8 cellular contexts compared by ENCODE assay signal in genomic region chr1:112698366-112699310, GRCh38. TPM values are rescaled to one million over a fixed set of nuclear protein-coding genes. Genes with fewer than 3 reads are reported as not detected.
A peak's percentile ranks its signal among the peaks of the same experiment; 100 is the strongest.
DNase-seq lines count a peak whose midpoint lies in the region; ATAC-seq and TF ChIP-seq lines count a peak whose summit lies in the region.

No MANE protein-coding gene starts in this region.

- H3K27me3 ChIP-seq in neuronal stem cell (ENCODE audit: control insufficient read depth in 3 of 3, insufficient read depth in 3 of 3, low read depth in 1 of 3, low read length in 3 of 3) (no peaks in the 10 kb centered on the region), WERI-Rb-1 (ENCODE audit: insufficient read depth, low read depth, severe bottlenecking) (no peaks in the 10 kb centered on the region)

- H3K27ac ChIP-seq in neuronal stem cell (replicated peaks; ENCODE audit: low read length), result no peak overlapping the region
- H3K27ac ChIP-seq in WERI-Rb-1, result no peak overlapping the region

- no peak overlapping the region for H2BK5ac ChIP-seq in neuronal stem cell (ENCODE audit: low read length)

- no peak overlapping the region for H2AFZ ChIP-seq in neuronal stem cell (ENCODE audit: low read length)

- no peak for ATAC-seq in HG03460 (IDR thresholded peaks at IDR 0.05; ENCODE audit: unreplicated experiment)

- no peak overlapping the region for H3K14ac ChIP-seq in neuronal stem cell (ENCODE audit: low read length)

- no peak overlapping the region for H3K4me3 ChIP-seq in neuronal stem cell (ENCODE audit: low read length in 2 of 2)
- H3K4me3 ChIP-seq in WERI-Rb-1 (ENCODE audit: low read depth, low read length), result no peak overlapping the region

- no peak overlapping the region for H2BK15ac ChIP-seq in neuronal stem cell (ENCODE audit: low read length)

- no peak overlapping the region for H2BK120ac ChIP-seq in neuronal stem cell (ENCODE audit: low read depth, low read length)

- no peaks in the 10 kb centered on the region for H3K79me1 ChIP-seq in neuronal stem cell (ENCODE audit: low read depth, low read length)

- H3K23ac ChIP-seq in neuronal stem cell (ENCODE audit: low read depth, low read length, poor library complexity), result peak overlapping the region; percentile 31

- no peak overlapping the region for H3K4me2 ChIP-seq in neuronal stem cell (ENCODE audit: insufficient read depth, low read length, poor library complexity, severe bottlenecking)

- no peak for TF ChIP-seq CTCF in WERI-Rb-1 (IDR thresholded peaks at IDR 0.05; ENCODE audit: low read depth, low read length)

- no peak overlapping the region for H4K8ac ChIP-seq in neuronal stem cell (ENCODE audit: low read depth, low read length)

- H3K36me3 ChIP-seq in neuronal stem cell (replicated peaks in 1 of 2; ENCODE audit: control insufficient read depth in 2 of 2, insufficient read depth in 2 of 2, low read length in 2 of 2), result peaks cover 55 to 100% of the 10 kb centered on the region in 2 donors
- H3K36me3 ChIP-seq in WERI-Rb-1, result peaks cover 70% of the 10 kb centered on the region

- H2AK5ac ChIP-seq in neuronal stem cell (ENCODE audit: low read depth, low read length), result no peak overlapping the region

- H3K4ac ChIP-seq in neuronal stem cell (ENCODE audit: low read length), result no peak overlapping the region

- no peaks in the 10 kb centered on the region for H3K9me3 ChIP-seq in neuronal stem cell (replicated peaks in 1 of 2; ENCODE audit: control insufficient read depth in 2 of 2, insufficient read depth in 1 of 2, low read depth in 1 of 2, low read length in 2 of 2)
- no peaks in the 10 kb centered on the region for H3K9me3 ChIP-seq in WERI-Rb-1 (ENCODE audit: severe bottlenecking)

- peak; percentile 77 for DNase-seq in DMS153 treated with DMSO at 0.1 percent for 48 hours (lab: John Stamatoyannopoulos, UW; ENCODE audit: unreplicated experiment)
- peak; percentile 95 for DNase-seq in NCI-H2171 treated with DMSO at 0.1 percent for 48 hours (lab: John Stamatoyannopoulos, UW)
- peak; percentile 60 for DNase-seq in dermis blood vessel endothelial cell
- no peak for DNase-seq in neuronal stem cell (ENCODE audit: low spot score)
- no peak for DNase-seq in AML-193 (lab: John Stamatoyannopoulos, UW)
- no peak for DNase-seq in WERI-Rb-1
- DNase-seq in stimulated activated CD4-positive, alpha-beta T cell treated with anti-CD3 and anti-CD28 coated beads, Interleukin-4, amount 100 ng/mL, for 1 hour, result no peak

- WGBS in neuronal stem cell (ENCODE audit: extremely low coverage in 2 of 2, insufficient read length in 2 of 2, insufficient replicate concordance in 1 of 2), 2 donors, result no CpG with 5 or more reads among the region's 17 CpGs

- H4K91ac ChIP-seq in neuronal stem cell (ENCODE audit: low read depth, low read length, poor library complexity), result no peak overlapping the region

- peaks cover 5 to 16% of the 10 kb centered on the region in 2 donors for H3K4me1 ChIP-seq in neuronal stem cell (ENCODE audit: control insufficient read depth in 2 of 2, insufficient read depth in 1 of 2, low read depth in 1 of 2, low read length in 2 of 2)

- no peak overlapping the region for H3K9ac ChIP-seq in neuronal stem cell (ENCODE audit: low read depth, low read length, poor library complexity)

- H2BK12ac ChIP-seq in neuronal stem cell (ENCODE audit: low read length), result no peak overlapping the region

- H3K18ac ChIP-seq in neuronal stem cell (ENCODE audit: low read length), result no peak overlapping the region

RNA-seq across cellular contexts. Expression of gene RHOC, which starts 8.3 kb away (rescaled TPM):
- 579 and 920 TPM in 2 replicates for total RNA-seq in dermis blood vessel endothelial cell
- polyA plus RNA-seq in neuronal stem cell (2013, experiment 1 of 2), result 62.8 TPM
- 63.2 TPM for polyA plus RNA-seq in neuronal stem cell (2013, experiment 2 of 2)

RNA-seq across cellular contexts. Expression of gene PPM1J, which starts 16.5 kb away (rescaled TPM):
- 0.68 and 0.74 TPM in 2 replicates for total RNA-seq in dermis blood vessel endothelial cell
- 3.8 TPM for polyA plus RNA-seq in neuronal stem cell (2013, experiment 1 of 2)
- 3.8 TPM for polyA plus RNA-seq in neuronal stem cell (2013, experiment 2 of 2)

RNA-seq across cellular contexts. Expression of gene MOV10, which starts 24.2 kb away (rescaled TPM):
- 62.8 and 85.2 TPM in 2 replicates for total RNA-seq in dermis blood vessel endothelial cell
- polyA plus RNA-seq in neuronal stem cell (2013, experiment 1 of 2), result 58.9 TPM
- polyA plus RNA-seq in neuronal stem cell (2013, experiment 2 of 2), result 58.7 TPM

Comparison
In these comparisons a context has a peak if more than half of its experiments do, and no peak if none do; other contexts are left out.
1. DNase-seq: peak in DMS153 treated with DMSO at 0.1 percent for 48 hours (single experiment), NCI-H2171 treated with DMSO at 0.1 percent for 48 hours (single experiment) and dermis blood vessel endothelial cell (single experiment); none in neuronal stem cell (single experiment), AML-193 (0 of 2), WERI-Rb-1 (single experiment) and stimulated activated CD4-positive, alpha-beta T cell treated with anti-CD3 and anti-CD28 coated beads, Interleukin-4, amount 100 ng/mL, for 1 hour (single experiment).